Comparison of ENCODE assay signal across 8 cellular contexts in genomic region chr20:44210422-44211176, GRCh38. TPM values are rescaled to one million over a fixed set of nuclear protein-coding genes. Genes with fewer than 3 reads are reported as not detected.
A peak's percentile ranks its signal among the peaks of the same experiment; 100 is the strongest.
DNase-seq lines count a peak whose midpoint lies in the region; TF ChIP-seq lines count a peak whose summit lies in the region.

OSER1 (minus strand) TSS chr20:44210771; CDS start chr20:44206957, 3,814 bp downstream.

- no peak for TF ChIP-seq EP300 in suprapubic skin (IDR thresholded peaks at IDR 0.05)

- peak within 1 kb of the TSS; percentile 96 for H3K27ac Mint-ChIP-seq in HFFc6
- peak within 1 kb of the TSS; percentile 98 for H3K27ac Mint-ChIP-seq in activated naive CD4-positive, alpha-beta T cell treated with anti-CD3 and anti-CD28 coated beads, Interleukin-2, amount 10 ng/mL, durations not matched to agents 7 days and 5 days

- CTCF ChIA-PET in activated naive CD4-positive, alpha-beta T cell treated with anti-CD3 and anti-CD28 coated beads, Interleukin-2, amount 10 ng/mL, durations not matched to agents 7 days and 5 days (lab: Charles Lee): interaction anchor here (0.6 to 1.2 kb wide), 4 partner anchors 8 to 90 kb away, joined by 3 to 4 read pairs (median 3); no protein-coding TSS in a partner anchor

- DNase-seq in GM04503 (ENCODE audit: low read depth): peak; percentile 80
- peak; percentile 97 for DNase-seq in HFFc6
- DNase-seq in NB4 (ENCODE audit: low read depth): peak; percentile 97
- peak; percentile 81 for DNase-seq in SK-N-MC (ENCODE audit: low read depth, low spot score)
- peak; percentile 99 for DNase-seq in activated naive CD4-positive, alpha-beta T cell treated with anti-CD3 and anti-CD28 coated beads, Interleukin-2, amount 10 ng/mL, durations not matched to agents 7 days and 5 days
- DNase-seq in germinal center (ENCODE audit: low spot score): peak; percentile 99
- DNase-seq in nucleus accumbens (lab: John Stamatoyannopoulos, UW): peak; percentile 69 to 98 (median 96)
- peak; percentile 99 for DNase-seq in suprapubic skin (ENCODE audit: low spot score in 2 of 2)

- no peaks in the 10 kb centered on the region for H3K9me3 ChIP-seq in SK-N-MC (ENCODE audit: low read depth, low read length)
- H3K9me3 ChIP-seq in suprapubic skin: no peaks in the 10 kb centered on the region

- peaks cover 36% of the 10 kb centered on the region for H3K36me3 Mint-ChIP-seq in HFFc6 (ENCODE audit: low read depth)
- H3K36me3 Mint-ChIP-seq in activated naive CD4-positive, alpha-beta T cell treated with anti-CD3 and anti-CD28 coated beads, Interleukin-2, amount 10 ng/mL, durations not matched to agents 7 days and 5 days: peaks cover 21% of the 10 kb centered on the region

- peaks cover 8% of the 10 kb centered on the region for H3K36me3 ChIP-seq in SK-N-MC (ENCODE audit: insufficient read depth, low read length)
- peaks cover 3% of the 10 kb centered on the region for H3K36me3 ChIP-seq in suprapubic skin

- peaks cover 56% of the 10 kb centered on the region for H3K4me1 ChIP-seq in suprapubic skin

- H3K9ac ChIP-seq in SK-N-MC (ENCODE audit: insufficient read length): peak within 1 kb of the TSS; percentile 88

- H3K9me3 Mint-ChIP-seq in HFFc6: no peaks in the 10 kb centered on the region
- no peaks in the 10 kb centered on the region for H3K9me3 Mint-ChIP-seq in activated naive CD4-positive, alpha-beta T cell treated with anti-CD3 and anti-CD28 coated beads, Interleukin-2, amount 10 ng/mL, durations not matched to agents 7 days and 5 days

- WGBS in suprapubic skin: under 1% methylated on average over 68 of the region's 78 CpGs

- H3K27me3 ChIP-seq in suprapubic skin: no peaks in the 10 kb centered on the region

- TF ChIP-seq POLR2A in NB4 (IDR thresholded peaks at IDR 0.05; ENCODE audit: extremely low read depth, insufficient read length) (peak; percentile 53), suprapubic skin (IDR thresholded peaks at IDR 0.05) (peak; percentile 64 to 85)

- TF ChIP-seq CTCF in HFFc6 (IDR thresholded peaks at IDR 0.05) (no peak; the same call in 1 of the 2 replicates), NB4 (IDR thresholded peaks at IDR 0.05; ENCODE audit: low read depth, low read length) (no peak), suprapubic skin (IDR thresholded peaks at IDR 0.05) (no peak)

- peak within 1 kb of the TSS; percentile 98 for H3K4me3 Mint-ChIP-seq in HFFc6
- peak within 1 kb of the TSS; percentile 82 for H3K4me3 Mint-ChIP-seq in activated naive CD4-positive, alpha-beta T cell treated with anti-CD3 and anti-CD28 coated beads, Interleukin-2, amount 10 ng/mL, durations not matched to agents 7 days and 5 days

- peak within 1 kb of the TSS; percentile 45 for H3K27ac ChIP-seq in SK-N-MC
- H3K27ac ChIP-seq in suprapubic skin: peak within 1 kb of the TSS; percentile 98

- H3K4me3 ChIP-seq in NB4 (ENCODE audit: low read depth, low read length) (peak within 1 kb of the TSS; percentile 94), SK-N-MC (peak within 1 kb of the TSS; percentile 94), suprapubic skin (peak within 1 kb of the TSS; percentile 76)

- peaks cover 57% of the 10 kb centered on the region for H3K4me1 Mint-ChIP-seq in HFFc6 (ENCODE audit: low read depth)
- H3K4me1 Mint-ChIP-seq in activated naive CD4-positive, alpha-beta T cell treated with anti-CD3 and anti-CD28 coated beads, Interleukin-2, amount 10 ng/mL, durations not matched to agents 7 days and 5 days: peaks cover 54% of the 10 kb centered on the region

- peaks cover 5% of the 10 kb centered on the region for H3K27me3 Mint-ChIP-seq in HFFc6 (ENCODE audit: insufficient read depth)
- H3K27me3 Mint-ChIP-seq in activated naive CD4-positive, alpha-beta T cell treated with anti-CD3 and anti-CD28 coated beads, Interleukin-2, amount 10 ng/mL, durations not matched to agents 7 days and 5 days: peaks cover 6% of the 10 kb centered on the region

RNA-seq across cellular contexts. Expression of gene OSER1, which starts in this region (rescaled TPM):
- total RNA-seq in HFFc6 (2021; fragmentation: NEBNext Ultra II Directional; extraction: Animal tissue kit (Norgen Biotek cat#: 25700)): 10 to 100 TPM; 33.1 to 38.8 (median 36.2) TPM
- 10 to 100 TPM; 34.2 to 51.6 (median 41.3) TPM for total RNA-seq in suprapubic skin

Comparison
In these comparisons a context has a peak if more than half of its experiments do, and no peak if none do; other contexts are left out.
1. Peak in every context shown above with its lines: DNase-seq, H3K4me3 ChIP-seq and H3K27ac ChIP-seq.